ENCODE assay signal across 8 cellular contexts in the genomic region with DNA sequence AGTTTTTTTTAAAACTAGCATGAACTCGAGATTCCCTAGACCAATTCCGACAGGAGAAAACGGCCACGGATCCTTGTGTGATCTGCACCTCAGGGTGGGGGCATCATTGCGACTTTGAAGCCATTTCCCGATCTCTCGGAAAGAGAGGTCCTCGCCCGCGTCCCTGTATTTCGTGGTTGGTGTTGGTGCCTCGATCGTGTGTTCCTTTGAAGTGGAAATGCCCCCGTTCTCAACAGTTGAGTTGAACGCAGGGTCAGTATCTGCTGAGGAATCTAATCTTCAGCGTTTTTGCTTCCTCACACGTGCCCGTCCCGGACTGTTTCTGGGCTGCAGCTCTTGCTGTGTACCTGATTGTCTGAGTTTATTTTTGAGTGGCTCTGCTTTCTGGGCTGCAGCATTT. TPM values are rescaled to one million over a fixed set of nuclear protein-coding genes. Genes with fewer than 3 reads are reported as not detected.
A peak's percentile ranks its signal among the peaks of the same experiment; 100 is the strongest.
DNase-seq lines count a peak whose midpoint lies in the region; ATAC-seq and TF ChIP-seq lines count a peak whose summit lies in the region.

No MANE protein-coding gene starts in this region.

- ATAC-seq in activated naive CD8-positive, alpha-beta T cell treated with anti-CD3 and anti-CD28 coated beads, Interleukin-2, amount 10 ng/mL, durations not matched to agents 7 days and 5 days (ENCODE audit: low read depth) = no peak
- ATAC-seq in omental fat pad (ENCODE audit: low FRiP score) = no peak

- no peaks in the 10 kb centered on the region for H3K9me3 ChIP-seq in CD4-positive, alpha-beta memory T cell (ENCODE audit: control insufficient read depth in 1 of 2, low read length in 2 of 2)
- no peaks in the 10 kb centered on the region for H3K9me3 ChIP-seq in liver (ENCODE audit: control insufficient read depth in 4 of 4, low read length in 3 of 4)
- H3K9me3 ChIP-seq in transverse colon = no peaks in the 10 kb centered on the region

- peak overlapping the region; percentile 54 to 63 for H3K4me3 ChIP-seq in CD4-positive, alpha-beta memory T cell (ENCODE audit: low read length in 2 of 2)
- H3K4me3 ChIP-seq in liver (ENCODE audit: low read depth in 1 of 3, low read length in 3 of 3) = peak overlapping the region; percentile 75 to 91 (median 88)
- peak overlapping the region; percentile 95 to 100 (median 97) for H3K4me3 ChIP-seq in transverse colon

- peaks cover 48% of the 10 kb centered on the region for H3K4me1 ChIP-seq in CD4-positive, alpha-beta memory T cell (ENCODE audit: insufficient read depth, low read length)
- peaks cover 4 to 43% (median 33%) of the 10 kb centered on the region in 4 donors for H3K4me1 ChIP-seq in liver (ENCODE audit: control insufficient read depth in 4 of 4, insufficient read depth in 4 of 4, low read length in 3 of 4)
- peaks cover 17 to 50% (median 44%) of the 10 kb centered on the region in 4 donors for H3K4me1 ChIP-seq in transverse colon

- POLR2A ChIA-PET in CD4-positive, alpha-beta memory T cell (lab: Charles Lee; ENCODE audit: partially characterized antibody) = interaction anchor here (0.8 to 1.7 kb wide), 5 partner anchors 33 to 192 kb away, joined by 3 to 6 read pairs (median 4); partner anchors contain the start of genes MAPK8IP3, TMEM204 and UQCC4
- POLR2A ChIA-PET in activated naive CD8-positive, alpha-beta T cell treated with anti-CD3 and anti-CD28 coated beads, Interleukin-2, amount 10 ng/mL, durations not matched to agents 7 days and 5 days (lab: Charles Lee) = interaction anchor here (1.0 kb wide), 1 partner anchor 93 kb away, joined by 3 read pairs; the partner anchor contains the start of gene MAPK8IP3

- peak overlapping the region; percentile 70 to 95 (median 82) for H3K27ac Mint-ChIP-seq in CD4-positive, alpha-beta memory T cell
- peak overlapping the region; percentile 33 to 89 (median 86) for H3K27ac Mint-ChIP-seq in IgD-negative memory B cell
- H3K27ac Mint-ChIP-seq in activated naive CD8-positive, alpha-beta T cell treated with anti-CD3 and anti-CD28 coated beads, Interleukin-2, amount 10 ng/mL, durations not matched to agents 7 days and 5 days = peak overlapping the region; percentile 72

- peak in 2 of 5 donors; percentile 19 to 26 for DNase-seq in CD4-positive, alpha-beta memory T cell
- DNase-seq in activated naive CD8-positive, alpha-beta T cell treated with anti-CD3 and anti-CD28 coated beads, Interleukin-2, amount 10 ng/mL, durations not matched to agents 7 days and 5 days = peak; percentile 34
- DNase-seq in transverse colon (no peak), H4 (ENCODE audit: low spot score) (no peak), omental fat pad (ENCODE audit: low spot score) (no peak), DMS153 treated with DMSO at 0.1 percent for 48 hours (lab: John Stamatoyannopoulos, UW; ENCODE audit: unreplicated experiment) (no peak)

- in situ Hi-C loops in transverse colon (cut with MboI; ENCODE audit: low pct_ligation_motif_present in 1 of 4, low pct_unique_long_range_greater_than_20kb in 1 of 4, low sequenced_read_pairs in 3 of 4) = no loop called here

- no peaks in the 10 kb centered on the region for H3K27me3 ChIP-seq in CD4-positive, alpha-beta memory T cell (ENCODE audit: insufficient read depth, low read length)
- H3K27me3 ChIP-seq in liver (ENCODE audit: control insufficient read depth in 4 of 4, insufficient read depth in 4 of 4, low read length in 3 of 4) (no peaks in the 10 kb centered on the region), transverse colon (no peaks in the 10 kb centered on the region)

- H3K9ac ChIP-seq in liver (ENCODE audit: low read depth in 1 of 2, low read length in 2 of 2) = peak overlapping the region; percentile 43 to 91

- peaks cover 14 to 33% of the 10 kb centered on the region in 2 donors for H3K36me3 Mint-ChIP-seq in CD4-positive, alpha-beta memory T cell
- H3K36me3 Mint-ChIP-seq in IgD-negative memory B cell = peaks cover 13% of the 10 kb centered on the region
- H3K36me3 Mint-ChIP-seq in activated naive CD8-positive, alpha-beta T cell treated with anti-CD3 and anti-CD28 coated beads, Interleukin-2, amount 10 ng/mL, durations not matched to agents 7 days and 5 days = peaks cover 12% of the 10 kb centered on the region

- peak overlapping the region; percentile 52 for H3K27ac ChIP-seq in CD4-positive, alpha-beta memory T cell (ENCODE audit: low read depth, low read length)
- peak overlapping the region in 1 of 2 donors; percentile 63 for H3K27ac ChIP-seq in liver (ENCODE audit: low read depth in 1 of 2, low read length in 2 of 2)
- H3K27ac ChIP-seq in transverse colon = peak overlapping the region; percentile 87 to 95 (median 93)

- H3K9me3 Mint-ChIP-seq in CD4-positive, alpha-beta memory T cell = peaks cover 0 to 4% (median 3%) of the 10 kb centered on the region in 8 donors
- H3K9me3 Mint-ChIP-seq in IgD-negative memory B cell = peaks cover 0 to 3% (median 0%) of the 10 kb centered on the region in 3 donors
- H3K9me3 Mint-ChIP-seq in activated naive CD8-positive, alpha-beta T cell treated with anti-CD3 and anti-CD28 coated beads, Interleukin-2, amount 10 ng/mL, durations not matched to agents 7 days and 5 days = no peaks in the 10 kb centered on the region

- no peak for TF ChIP-seq EP300 in transverse colon (IDR thresholded peaks at IDR 0.05; ENCODE audit: low read depth)

- intact Hi-C loops in CD4-positive, alpha-beta memory T cell (cut with micrococcal nuclease) = loop anchor here (2.0 to 5.0 kb wide), 7 partner anchors 76 to 654 kb away; partner anchors contain the start of genes CLCN7, MSRB1, RNPS1 and TELO2
- intact Hi-C loops in transverse colon (cut with DNase I; ENCODE audit: low total_unique reads) = no loop called here

- H3K36me3 ChIP-seq in CD4-positive, alpha-beta memory T cell (ENCODE audit: insufficient read depth, low read length) = peaks cover 15% of the 10 kb centered on the region
- H3K36me3 ChIP-seq in liver (ENCODE audit: control insufficient read depth in 4 of 4, insufficient read depth in 3 of 4, low read depth in 1 of 4, low read length in 3 of 4) (peaks cover 0 to 8% (median 6%) of the 10 kb centered on the region in 4 donors), transverse colon (no peaks in the 10 kb centered on the region)

- TF ChIP-seq CTCF in liver (IDR thresholded peaks at IDR 0.05; ENCODE audit: low read depth, low read length, missing input control) (no peak), transverse colon (IDR thresholded peaks at IDR 0.05) (no peak), omental fat pad (IDR thresholded peaks at IDR 0.05) (no peak)

- no peak for TF ChIP-seq POLR2A in transverse colon (IDR thresholded peaks at IDR 0.05)

- H3K4me1 Mint-ChIP-seq in CD4-positive, alpha-beta memory T cell = peaks cover 24 to 44% (median 30%) of the 10 kb centered on the region in 4 donors
- H3K4me1 Mint-ChIP-seq in IgD-negative memory B cell = peaks cover 12 to 26% (median 22%) of the 10 kb centered on the region in 3 donors
- H3K4me1 Mint-ChIP-seq in activated naive CD8-positive, alpha-beta T cell treated with anti-CD3 and anti-CD28 coated beads, Interleukin-2, amount 10 ng/mL, durations not matched to agents 7 days and 5 days = peaks cover 17% of the 10 kb centered on the region

- H3K27me3 Mint-ChIP-seq in CD4-positive, alpha-beta memory T cell = peaks cover 3 to 4% of the 10 kb centered on the region in 2 donors
- peaks cover 23% of the 10 kb centered on the region for H3K27me3 Mint-ChIP-seq in IgD-negative memory B cell
- H3K27me3 Mint-ChIP-seq in activated naive CD8-positive, alpha-beta T cell treated with anti-CD3 and anti-CD28 coated beads, Interleukin-2, amount 10 ng/mL, durations not matched to agents 7 days and 5 days = no peaks in the 10 kb centered on the region

- 1% methylated on average over 19 of the region's 19 CpGs for WGBS in liver
- 0% methylated on average over 5 to 16 of the region's 19 CpGs for WGBS in transverse colon (ENCODE audit: low coverage in 1 of 2), 2 donors

- CTCF ChIA-PET in CD4-positive, alpha-beta memory T cell (lab: Charles Lee; ENCODE audit: partially characterized antibody) = no interaction called here

- H3K4me3 Mint-ChIP-seq in CD4-positive, alpha-beta memory T cell = peak overlapping the region; percentile 87 to 95 (median 89)
- H3K4me3 Mint-ChIP-seq in IgD-negative memory B cell = peak overlapping the region; percentile 85 to 96 (median 93)
- H3K4me3 Mint-ChIP-seq in activated naive CD8-positive, alpha-beta T cell treated with anti-CD3 and anti-CD28 coated beads, Interleukin-2, amount 10 ng/mL, durations not matched to agents 7 days and 5 days = peak overlapping the region; percentile 87

- no peak for TF ChIP-seq RAD21 in liver (IDR thresholded peaks at IDR 0.05)

RNA-seq across cellular contexts. Expression of gene CRAMP1, which starts 1.1 kb away (rescaled TPM):
- total RNA-seq in CD4-positive, alpha-beta memory T cell = 10 to 100 TPM; 27.3 to 33.8 TPM
- polyA plus RNA-seq in CD4-positive, alpha-beta memory T cell = 1 to 10 TPM in 1 of 2 donors, under 1 TPM in 1; 0.55 to 5.1 TPM
- polyA plus RNA-seq in IgD-negative memory B cell = 4.2 TPM
- total RNA-seq in activated naive CD8-positive, alpha-beta T cell treated with anti-CD3 and anti-CD28 coated beads, Interleukin-2, amount 10 ng/mL, durations not matched to agents 7 days and 5 days = 10 to 100 TPM; 25.2 to 27.8 TPM
- 1 to 10 TPM; 6.0 to 6.4 TPM for total RNA-seq in liver
- 1 to 10 TPM; 1.1 to 2.5 TPM for polyA plus RNA-seq in liver
- total RNA-seq in transverse colon = 10 to 100 TPM; 10.1 to 52.7 (median 16.2) TPM
- total RNA-seq in H4 (2014; rRNA removed; shearing (Covaris generic)) = 2.4 and 3.1 TPM in 2 replicates
- total RNA-seq in omental fat pad = 10 to 100 TPM in 2 of 4 donors, 1 to 10 TPM in 2; 7.6 to 11.7 (median 9.8) TPM

RNA-seq across cellular contexts. Expression of gene IFT140, which starts 1.4 kb away (rescaled TPM):
- total RNA-seq in CD4-positive, alpha-beta memory T cell = 1 to 10 TPM; 5.5 to 7.3 TPM
- 1 to 10 TPM; 3.3 to 3.8 TPM for polyA plus RNA-seq in CD4-positive, alpha-beta memory T cell
- polyA plus RNA-seq in IgD-negative memory B cell = 3.1 TPM
- total RNA-seq in activated naive CD8-positive, alpha-beta T cell treated with anti-CD3 and anti-CD28 coated beads, Interleukin-2, amount 10 ng/mL, durations not matched to agents 7 days and 5 days = 10 to 100 TPM; 11.7 to 12.8 TPM
- total RNA-seq in liver = 1 to 10 TPM; 5.4 to 8.1 TPM
- 1 to 10 TPM; 1.3 to 2.1 TPM for polyA plus RNA-seq in liver
- total RNA-seq in transverse colon = 10 to 100 TPM; 16.2 to 26.6 (median 22.0) TPM
- 8.4 and 12.2 TPM in 2 replicates for total RNA-seq in H4 (2014; rRNA removed; shearing (Covaris generic))
- 10 to 100 TPM; 13.6 to 21.0 (median 19.6) TPM for total RNA-seq in omental fat pad
